In the genomic region with DNA sequence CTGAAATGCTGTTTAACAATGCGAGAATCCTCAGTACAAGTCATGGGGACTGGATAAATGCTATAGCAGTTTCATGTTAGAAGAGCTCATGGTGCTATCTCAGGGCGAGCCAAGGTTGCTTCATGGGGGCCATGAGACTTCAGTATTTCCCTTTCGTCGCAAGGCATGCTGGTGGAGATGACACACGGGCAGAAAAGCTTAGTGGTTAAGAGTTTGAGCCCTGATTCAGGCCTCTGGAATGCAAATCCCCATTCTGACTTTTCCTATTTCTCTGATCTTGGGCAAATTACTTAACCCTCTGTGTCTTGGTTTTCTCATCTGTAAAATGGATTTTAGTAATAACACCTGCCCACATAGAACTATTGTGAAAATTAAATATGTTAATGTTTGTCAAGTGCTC, we compare ENCODE assay signal across 14 cellular contexts. TPM values are rescaled to one million over a fixed set of nuclear protein-coding genes. Genes with fewer than 3 reads are reported as not detected.
DNase-seq lines count a peak whose midpoint lies in the region; ATAC-seq and TF ChIP-seq lines count a peak whose summit lies in the region.
"Had no signal": no experiment of that assay in that cellular context is flagged by ENCODE, and none has a peak within 500 bp of the region (broad histone marks: within the 10 kb centered on the region; RNA-seq: fewer than 3 reads in every experiment).

No MANE protein-coding gene starts in this region.

- peaks cover 16% of the 10 kb centered on the region for H3K27me3 Mint-ChIP-seq in T-helper 17 cell
- peaks cover 4% of the 10 kb centered on the region for H3K27me3 Mint-ChIP-seq in activated T-cell treated with anti-CD3 and anti-CD28 coated beads, Interleukin-2, amount 50 U/mL, for 4 hours (ENCODE audit: low read depth)

- H2BK120ac ChIP-seq in mesendoderm (ENCODE audit: low read depth, low read length), result no peak overlapping the region

- H3K79me1 ChIP-seq in mesendoderm (ENCODE audit: low read length), result no peaks in the 10 kb centered on the region

- WGBS in mesendoderm (ENCODE audit: extremely low coverage, insufficient coverage, low lambda C conversion rate), result no CpG with 5 or more reads among the region's 5 CpGs
- WGBS in upper lobe of left lung, 2 donors, result 76 to 84% methylated on average over 5 of the region's 5 CpGs

- no peak overlapping the region for H2BK15ac ChIP-seq in mesendoderm (replicated peaks; ENCODE audit: low read depth)

- ATAC-seq in T-helper 17 cell, result no peak
- no peak for ATAC-seq in upper lobe of left lung (ENCODE audit: low FRiP score in 2 of 2)
- no peak for ATAC-seq in activated T-cell treated with anti-CD3 and anti-CD28 coated beads, Interleukin-2, amount 50 U/mL, for 4 hours
- ATAC-seq: heart left ventricle had no signal

- no peak overlapping the region for H3K23ac ChIP-seq in mesendoderm (ENCODE audit: low read length)

- H3K27ac ChIP-seq in mesendoderm (ENCODE audit: low read depth, low read length) (no peak overlapping the region), upper lobe of left lung (no peak overlapping the region)
- H3K27ac ChIP-seq: coronary artery, heart left ventricle had no signal

- H4K5ac ChIP-seq in mesendoderm (ENCODE audit: low read length), result no peak overlapping the region

- H3K4me1 ChIP-seq in mesendoderm (ENCODE audit: control insufficient read depth, low read depth, low read length) (no peaks in the 10 kb centered on the region), upper lobe of left lung (no peaks in the 10 kb centered on the region)
- H3K4me1 ChIP-seq: heart left ventricle had no signal

- no peaks in the 10 kb centered on the region for H3K79me2 ChIP-seq in mesendoderm (ENCODE audit: control insufficient read depth, insufficient read depth, low read length)

- H3K4me3 Mint-ChIP-seq in T-helper 17 cell, result no peak overlapping the region
- no peak overlapping the region for H3K4me3 Mint-ChIP-seq in activated T-cell treated with anti-CD3 and anti-CD28 coated beads, Interleukin-2, amount 50 U/mL, for 4 hours

- DNase-seq in AG20443 (ENCODE audit: low spot score) (peak; percentile 84), LHCN-M2 (ENCODE audit: low read depth) (peak; percentile 84), choroid plexus epithelial cell (ENCODE audit: low read depth) (peak; percentile 52), mesendoderm (peak; percentile 54), T-helper 17 cell (no peak), T-helper 1 cell (no peak), upper lobe of left lung (no peak)
- no peak for DNase-seq in activated T-cell treated with anti-CD3 and anti-CD28 coated beads, Interleukin-2, amount 50 U/mL, for 4 hours
- DNase-seq: activated CD4-positive, alpha-beta T cell treated with anti-CD3 and anti-CD28 coated beads, Interleukin-2, amount 50 U/mL, for 1 hour; activated naive CD4-positive, alpha-beta T cell; heart left ventricle; NCI-H2029; stimulated activated naive CD4-positive, alpha-beta T cell had no signal

- no peak overlapping the region for H3K18ac ChIP-seq in mesendoderm (ENCODE audit: low read length)

- H3K9me3 ChIP-seq in T-helper 17 cell (ENCODE audit: control insufficient read depth, low read length, poor library complexity, severe bottlenecking), result no peaks in the 10 kb centered on the region
- H3K9me3 ChIP-seq in upper lobe of left lung, result no peaks in the 10 kb centered on the region
- H3K9me3 ChIP-seq: heart left ventricle had no signal

- no peaks in the 10 kb centered on the region for H3K36me3 Mint-ChIP-seq in T-helper 17 cell (ENCODE audit: low read depth)
- H3K36me3 Mint-ChIP-seq in activated T-cell treated with anti-CD3 and anti-CD28 coated beads, Interleukin-2, amount 50 U/mL, for 4 hours (ENCODE audit: insufficient read depth), result no peaks in the 10 kb centered on the region

- H3K36me3 ChIP-seq in mesendoderm (ENCODE audit: control insufficient read depth, insufficient read depth, low read length) (no peaks in the 10 kb centered on the region), upper lobe of left lung (no peaks in the 10 kb centered on the region)
- H3K36me3 ChIP-seq: heart left ventricle had no signal

- no peak overlapping the region for H3K4me3 ChIP-seq in choroid plexus epithelial cell (ENCODE audit: low read depth, low read length)
- H3K4me3 ChIP-seq in mesendoderm (ENCODE audit: low read length), result no peak overlapping the region
- H3K4me3 ChIP-seq in upper lobe of left lung, result no peak overlapping the region
- H3K4me3 ChIP-seq: coronary artery, heart left ventricle had no signal

- no peak overlapping the region for H2AK5ac ChIP-seq in mesendoderm (ENCODE audit: low read length)

- H3K27me3 ChIP-seq in mesendoderm (ENCODE audit: insufficient read depth, low read length, poor library complexity) (no peaks in the 10 kb centered on the region), upper lobe of left lung (no peaks in the 10 kb centered on the region)

- no peak overlapping the region for H4K8ac ChIP-seq in mesendoderm (ENCODE audit: low read depth, low read length)

- H3K56ac ChIP-seq in mesendoderm (ENCODE audit: low read length), result no peak overlapping the region

- no peak overlapping the region for H2BK5ac ChIP-seq in mesendoderm (ENCODE audit: low read length)

- H3K4me1 Mint-ChIP-seq in T-helper 17 cell, result no peaks in the 10 kb centered on the region
- H3K4me1 Mint-ChIP-seq in activated T-cell treated with anti-CD3 and anti-CD28 coated beads, Interleukin-2, amount 50 U/mL, for 4 hours (ENCODE audit: low read depth), result no peaks in the 10 kb centered on the region

- H3K27ac Mint-ChIP-seq in T-helper 17 cell, result no peak overlapping the region

- TF ChIP-seq CTCF in choroid plexus epithelial cell (conservative IDR thresholded peaks at IDR 0.05; ENCODE audit: low read depth, low read length) (no peak), upper lobe of left lung (IDR thresholded peaks at IDR 0.05) (no peak)

- H3K4ac ChIP-seq in mesendoderm (ENCODE audit: low read depth, low read length), result no peak overlapping the region

- no peak for TF ChIP-seq EP300 in upper lobe of left lung (IDR thresholded peaks at IDR 0.05)

- no peak overlapping the region for H3K9ac ChIP-seq in mesendoderm (ENCODE audit: low read length)

- no peak for TF ChIP-seq POLR2A in upper lobe of left lung (IDR thresholded peaks at IDR 0.05)

- H3K9me3 Mint-ChIP-seq in activated T-cell treated with anti-CD3 and anti-CD28 coated beads, Interleukin-2, amount 50 U/mL, for 4 hours, result no peaks in the 10 kb centered on the region

- no peak overlapping the region for H3K4me2 ChIP-seq in mesendoderm (ENCODE audit: low read length)

RNA-seq across cellular contexts. Expression of a gene that starts 57.4 kb away (rescaled TPM):
- total RNA-seq in LHCN-M2 (2014; rRNA removed) (6.6 and 17.4 TPM in 2 replicates), T-helper 17 cell (10 to 100 TPM; 70.7 to 88.2 TPM), upper lobe of left lung (10 to 100 TPM in 5 of 6 donors, 1 to 10 TPM in 1; 9.5 to 33.5 (median 22.3) TPM)
- 3.6 TPM for polyA plus RNA-seq in LHCN-M2 (2012)
- 14.3 TPM for polyA plus RNA-seq in mesendoderm (2013, experiment 1 of 2)
- polyA plus RNA-seq in mesendoderm (2013, experiment 2 of 2), result 14.8 TPM
- total RNA-seq in activated T-cell treated with anti-CD3 and anti-CD28 coated beads, Interleukin-2, amount 50 U/mL, for 4 hours, result 1 to 10 TPM; 2.2 to 5.4 (median 2.4) TPM

Comparison
In these comparisons a context has a peak if more than half of its experiments do, and no peak if none do; other contexts are left out.
1. DNase-seq: peak in AG20443 (single experiment), LHCN-M2 (single experiment), choroid plexus epithelial cell (single experiment) and mesendoderm (single experiment); none in T-helper 17 cell (0 of 3), T-helper 1 cell (0 of 5), upper lobe of left lung (0 of 2) and activated T-cell treated with anti-CD3 and anti-CD28 coated beads, Interleukin-2, amount 50 U/mL, for 4 hours (single experiment).